Comparison of ENCODE assay signal across 21 cellular contexts in the genomic region with DNA sequence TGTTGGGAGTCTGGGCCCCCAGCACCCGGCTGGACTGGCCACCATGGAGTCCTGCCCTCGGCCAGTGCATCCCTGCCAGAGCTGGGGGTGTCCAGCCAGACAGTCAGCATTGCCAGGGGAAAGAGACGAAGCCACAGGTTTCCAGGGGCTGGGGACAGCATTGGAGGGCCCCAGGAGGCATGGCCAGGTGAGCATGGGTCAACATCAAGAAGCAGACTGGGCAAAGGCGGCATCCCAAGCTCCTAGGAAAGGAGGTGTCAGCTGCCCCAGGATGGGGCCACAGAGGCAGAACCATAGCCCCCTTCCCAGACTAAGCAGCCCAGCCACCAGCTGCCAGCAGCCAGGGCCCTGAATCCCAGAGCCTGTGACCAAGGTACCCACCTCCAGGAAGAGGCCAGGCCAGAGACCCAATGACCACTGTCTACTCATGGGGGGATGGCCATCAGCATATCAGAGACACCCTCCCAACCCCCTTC. TPM values are rescaled to one million over a fixed set of nuclear protein-coding genes. Genes with fewer than 3 reads are reported as not detected.
"Had no signal": no experiment of that assay in that cellular context is flagged by ENCODE, and none has a peak within 500 bp of the region (broad histone marks: within the 10 kb centered on the region; RNA-seq: fewer than 3 reads in every experiment).

No MANE protein-coding gene starts in this region.

- H3K27ac ChIP-seq: esophagus squamous epithelium, heart right ventricle, lower lobe of right lung, skin epidermis, thoracic aorta had no signal

- FAIRE-seq: bronchial epithelial cell, urothelium cell line had no signal

- H3K4me3 ChIP-seq: esophagus squamous epithelium, heart right ventricle, lower lobe of right lung, skin epidermis, thoracic aorta had no signal

- H3K9me3 ChIP-seq: esophagus squamous epithelium, heart right ventricle, lower lobe of right lung, thoracic aorta had no signal

- DNase-seq: activated CD4-positive, alpha-beta memory T cell treated with anti-CD3 and anti-CD28 coated beads, Interleukin-2, amount 10 ng/mL, durations not matched to agents 7 days and 5 days; activated CD4-positive, alpha-beta T cell treated with anti-CD3 and anti-CD28 coated beads for 4 hours; activated naive CD4-positive, alpha-beta T cell treated with anti-CD3 and anti-CD28 coated beads, Interleukin-2, amount 10 ng/mL, durations not matched to agents 7 days and 5 days; activated T-cell treated with anti-CD3 and anti-CD28 coated beads, Interleukin-2, amount 50 U/mL, for 24 hours; effector memory CD4-positive, alpha-beta T cell; esophagus squamous epithelium; heart right ventricle; immature natural killer cell; lower lobe of right lung; nucleus accumbens; stimulated activated CD4-positive, alpha-beta T cell treated with anti-CD3 and anti-CD28 coated beads, Interleukin-4, amount 100 ng/mL, for 1 hour; SW 1271 had no signal

- H3K36me3 ChIP-seq: esophagus squamous epithelium, heart right ventricle, lower lobe of right lung, thoracic aorta had no signal

RNA-seq across cellular contexts. Expression of a gene that starts 32.2 kb away (rescaled TPM):
- total RNA-seq: activated CD4-positive, alpha-beta memory T cell treated with anti-CD3 and anti-CD28 coated beads, Interleukin-2, amount 10 ng/mL, durations not matched to agents 7 days and 5 days; activated T-helper 2 cell treated with anti-CD3 and anti-CD28 coated beads, Interferon-gamma antibody, Interleukin-2, Interleukin-4, amounts not matched to agents 10 μg/mL and 5 μg/mL and 100 μg/mL, durations not matched to agents 14 hours and 24 hours and 36 hours; bronchial epithelial cell; heart right ventricle; natural killer cell treated with Interleukin-12 subunit alpha and Interleukin-12 subunit beta and Interleukin-15 and Interleukin-18, amount 100 ng/mL, for 72 hours; progenitor cell of endocrine pancreas; SK-MEL-5; T-helper 2 cell treated with Interferon-gamma antibody and Interleukin-4, amounts not matched to agents 100 ng/mL and 5 ng/mL, for 36 hours; thoracic aorta had no signal
- polyA plus RNA-seq: heart right ventricle, immature natural killer cell had no signal
